In the genomic region with DNA sequence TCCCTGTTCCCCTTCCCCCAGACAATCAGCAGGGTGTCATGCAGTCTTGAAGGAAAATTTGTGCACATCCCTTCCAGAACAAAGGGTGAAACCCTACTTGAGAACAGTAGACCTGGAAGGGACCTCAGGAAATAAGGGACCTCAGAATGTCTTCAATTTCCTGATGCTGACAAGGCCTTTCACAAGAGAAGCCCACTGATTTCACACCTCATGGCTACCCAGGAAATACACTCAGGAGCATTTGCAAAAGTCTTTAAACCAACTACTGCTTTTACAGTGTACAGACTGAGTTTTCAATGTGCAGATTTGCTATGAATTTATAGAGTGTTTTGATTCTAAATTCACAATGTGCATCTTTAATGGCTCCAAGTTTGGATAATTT, we compare ENCODE assay signal across 1 cellular context.
TF ChIP-seq lines count a peak whose summit lies in the region.

No MANE protein-coding gene starts in this region.

TF ChIP-seq in GM23338, 12 proteins besides CTCF, POLR2A, EP300 and RAD21 (continued from another document):
- TF ChIP-seq, protein P1, sequence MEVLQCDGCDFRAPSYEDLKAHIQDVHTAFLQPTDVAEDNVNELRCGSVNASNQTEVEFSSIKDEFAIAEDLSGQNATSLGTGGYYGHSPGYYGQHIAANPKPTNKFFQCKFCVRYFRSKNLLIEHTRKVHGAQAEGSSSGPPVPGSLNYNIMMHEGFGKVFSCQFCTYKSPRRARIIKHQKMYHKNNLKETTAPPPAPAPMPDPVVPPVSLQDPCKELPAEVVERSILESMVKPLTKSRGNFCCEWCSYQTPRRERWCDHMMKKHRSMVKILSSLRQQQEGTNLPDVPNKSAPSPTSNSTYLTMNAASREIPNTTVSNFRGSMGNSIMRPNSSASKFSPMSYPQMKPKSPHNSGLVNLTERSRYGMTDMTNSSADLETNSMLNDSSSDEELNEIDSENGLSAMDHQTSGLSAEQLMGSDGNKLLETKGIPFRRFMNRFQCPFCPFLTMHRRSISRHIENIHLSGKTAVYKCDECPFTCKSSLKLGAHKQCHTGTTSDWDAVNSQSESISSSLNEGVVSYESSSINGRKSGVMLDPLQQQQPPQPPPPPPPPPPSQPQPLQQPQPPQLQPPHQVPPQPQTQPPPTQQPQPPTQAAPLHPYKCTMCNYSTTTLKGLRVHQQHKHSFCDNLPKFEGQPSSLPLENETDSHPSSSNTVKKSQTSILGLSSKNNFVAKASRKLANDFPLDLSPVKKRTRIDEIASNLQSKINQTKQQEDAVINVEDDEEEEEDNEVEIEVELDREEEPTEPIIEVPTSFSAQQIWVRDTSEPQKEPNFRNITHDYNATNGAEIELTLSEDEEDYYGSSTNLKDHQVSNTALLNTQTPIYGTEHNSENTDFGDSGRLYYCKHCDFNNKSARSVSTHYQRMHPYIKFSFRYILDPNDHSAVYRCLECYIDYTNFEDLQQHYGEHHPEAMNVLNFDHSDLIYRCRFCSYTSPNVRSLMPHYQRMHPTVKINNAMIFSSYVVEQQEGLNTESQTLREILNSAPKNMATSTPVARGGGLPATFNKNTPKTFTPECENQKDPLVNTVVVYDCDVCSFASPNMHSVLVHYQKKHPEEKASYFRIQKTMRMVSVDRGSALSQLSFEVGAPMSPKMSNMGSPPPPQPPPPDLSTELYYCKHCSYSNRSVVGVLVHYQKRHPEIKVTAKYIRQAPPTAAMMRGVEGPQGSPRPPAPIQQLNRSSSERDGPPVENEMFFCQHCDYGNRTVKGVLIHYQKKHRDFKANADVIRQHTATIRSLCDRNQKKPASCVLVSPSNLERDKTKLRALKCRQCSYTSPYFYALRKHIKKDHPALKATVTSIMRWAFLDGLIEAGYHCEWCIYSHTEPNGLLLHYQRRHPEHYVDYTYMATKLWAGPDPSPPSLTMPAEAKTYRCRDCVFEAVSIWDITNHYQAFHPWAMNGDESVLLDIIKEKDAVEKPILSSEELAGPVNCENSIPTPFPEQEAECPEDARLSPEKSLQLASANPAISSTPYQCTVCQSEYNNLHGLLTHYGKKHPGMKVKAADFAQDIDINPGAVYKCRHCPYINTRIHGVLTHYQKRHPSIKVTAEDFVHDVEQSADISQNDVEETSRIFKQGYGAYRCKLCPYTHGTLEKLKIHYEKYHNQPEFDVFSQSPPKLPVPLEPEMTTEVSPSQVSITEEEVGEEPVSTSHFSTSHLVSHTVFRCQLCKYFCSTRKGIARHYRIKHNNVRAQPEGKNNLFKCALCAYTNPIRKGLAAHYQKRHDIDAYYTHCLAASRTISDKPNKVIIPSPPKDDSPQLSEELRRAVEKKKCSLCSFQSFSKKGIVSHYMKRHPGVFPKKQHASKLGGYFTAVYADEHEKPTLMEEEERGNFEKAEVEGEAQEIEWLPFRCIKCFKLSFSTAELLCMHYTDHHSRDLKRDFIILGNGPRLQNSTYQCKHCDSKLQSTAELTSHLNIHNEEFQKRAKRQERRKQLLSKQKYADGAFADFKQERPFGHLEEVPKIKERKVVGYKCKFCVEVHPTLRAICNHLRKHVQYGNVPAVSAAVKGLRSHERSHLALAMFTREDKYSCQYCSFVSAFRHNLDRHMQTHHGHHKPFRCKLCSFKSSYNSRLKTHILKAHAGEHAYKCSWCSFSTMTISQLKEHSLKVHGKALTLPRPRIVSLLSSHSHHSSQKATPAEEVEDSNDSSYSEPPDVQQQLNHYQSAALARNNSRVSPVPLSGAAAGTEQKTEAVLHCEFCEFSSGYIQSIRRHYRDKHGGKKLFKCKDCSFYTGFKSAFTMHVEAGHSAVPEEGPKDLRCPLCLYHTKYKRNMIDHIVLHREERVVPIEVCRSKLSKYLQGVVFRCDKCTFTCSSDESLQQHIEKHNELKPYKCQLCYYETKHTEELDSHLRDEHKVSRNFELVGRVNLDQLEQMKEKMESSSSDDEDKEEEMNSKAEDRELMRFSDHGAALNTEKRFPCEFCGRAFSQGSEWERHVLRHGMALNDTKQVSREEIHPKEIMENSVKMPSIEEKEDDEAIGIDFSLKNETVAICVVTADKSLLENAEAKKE (CRISPR knock-in tag; IDR thresholded peaks at IDR 0.05), result no peak
- TF ChIP-seq ZNF331 (CRISPR knock-in tag; IDR thresholded peaks at IDR 0.05; ENCODE audit: low read depth), result no peak
- TF ChIP-seq EZH2phosphoT487 (IDR thresholded peaks at IDR 0.05; ENCODE audit: unreplicated experiment), result no peak
- no peak for TF ChIP-seq NANOG (IDR thresholded peaks at IDR 0.05; ENCODE audit: borderline replicate concordance)
- TF ChIP-seq, protein P2, sequence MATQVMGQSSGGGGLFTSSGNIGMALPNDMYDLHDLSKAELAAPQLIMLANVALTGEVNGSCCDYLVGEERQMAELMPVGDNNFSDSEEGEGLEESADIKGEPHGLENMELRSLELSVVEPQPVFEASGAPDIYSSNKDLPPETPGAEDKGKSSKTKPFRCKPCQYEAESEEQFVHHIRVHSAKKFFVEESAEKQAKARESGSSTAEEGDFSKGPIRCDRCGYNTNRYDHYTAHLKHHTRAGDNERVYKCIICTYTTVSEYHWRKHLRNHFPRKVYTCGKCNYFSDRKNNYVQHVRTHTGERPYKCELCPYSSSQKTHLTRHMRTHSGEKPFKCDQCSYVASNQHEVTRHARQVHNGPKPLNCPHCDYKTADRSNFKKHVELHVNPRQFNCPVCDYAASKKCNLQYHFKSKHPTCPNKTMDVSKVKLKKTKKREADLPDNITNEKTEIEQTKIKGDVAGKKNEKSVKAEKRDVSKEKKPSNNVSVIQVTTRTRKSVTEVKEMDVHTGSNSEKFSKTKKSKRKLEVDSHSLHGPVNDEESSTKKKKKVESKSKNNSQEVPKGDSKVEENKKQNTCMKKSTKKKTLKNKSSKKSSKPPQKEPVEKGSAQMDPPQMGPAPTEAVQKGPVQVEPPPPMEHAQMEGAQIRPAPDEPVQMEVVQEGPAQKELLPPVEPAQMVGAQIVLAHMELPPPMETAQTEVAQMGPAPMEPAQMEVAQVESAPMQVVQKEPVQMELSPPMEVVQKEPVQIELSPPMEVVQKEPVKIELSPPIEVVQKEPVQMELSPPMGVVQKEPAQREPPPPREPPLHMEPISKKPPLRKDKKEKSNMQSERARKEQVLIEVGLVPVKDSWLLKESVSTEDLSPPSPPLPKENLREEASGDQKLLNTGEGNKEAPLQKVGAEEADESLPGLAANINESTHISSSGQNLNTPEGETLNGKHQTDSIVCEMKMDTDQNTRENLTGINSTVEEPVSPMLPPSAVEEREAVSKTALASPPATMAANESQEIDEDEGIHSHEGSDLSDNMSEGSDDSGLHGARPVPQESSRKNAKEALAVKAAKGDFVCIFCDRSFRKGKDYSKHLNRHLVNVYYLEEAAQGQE (IDR thresholded peaks at IDR 0.05; ENCODE audit: unreplicated experiment), result no peak
- TF ChIP-seq, protein P3, sequence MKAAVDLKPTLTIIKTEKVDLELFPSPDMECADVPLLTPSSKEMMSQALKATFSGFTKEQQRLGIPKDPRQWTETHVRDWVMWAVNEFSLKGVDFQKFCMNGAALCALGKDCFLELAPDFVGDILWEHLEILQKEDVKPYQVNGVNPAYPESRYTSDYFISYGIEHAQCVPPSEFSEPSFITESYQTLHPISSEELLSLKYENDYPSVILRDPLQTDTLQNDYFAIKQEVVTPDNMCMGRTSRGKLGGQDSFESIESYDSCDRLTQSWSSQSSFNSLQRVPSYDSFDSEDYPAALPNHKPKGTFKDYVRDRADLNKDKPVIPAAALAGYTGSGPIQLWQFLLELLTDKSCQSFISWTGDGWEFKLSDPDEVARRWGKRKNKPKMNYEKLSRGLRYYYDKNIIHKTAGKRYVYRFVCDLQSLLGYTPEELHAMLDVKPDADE (IDR thresholded peaks at IDR 0.05), result no peak
